28 cellular contexts compared by ENCODE assay signal in the genomic region with DNA sequence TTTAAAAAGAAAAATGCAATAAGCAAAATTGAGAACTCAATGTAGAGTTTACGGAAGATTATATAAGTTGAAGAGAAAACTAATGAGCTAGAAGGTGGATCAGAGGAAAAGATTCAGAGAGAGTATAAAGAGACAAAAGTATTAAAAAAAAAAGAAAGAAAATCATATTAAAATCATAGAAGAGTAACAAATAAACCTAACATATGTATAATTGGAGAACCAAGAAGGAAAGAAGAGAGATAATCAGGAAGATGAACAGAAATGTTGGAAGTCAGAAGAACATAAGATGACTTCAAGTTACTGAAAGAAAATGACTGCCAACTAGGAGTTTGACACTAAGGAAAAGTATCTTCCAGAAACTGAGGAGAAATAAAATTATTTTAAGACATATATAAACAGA. TPM values are rescaled to one million over a fixed set of nuclear protein-coding genes. Genes with fewer than 3 reads are reported as not detected.
DNase-seq lines count a peak whose midpoint lies in the region; ATAC-seq, FAIRE-seq and TF ChIP-seq lines count a peak whose summit lies in the region.
"Had no signal": no experiment of that assay in that cellular context is flagged by ENCODE, and none has a peak within 500 bp of the region (broad histone marks: within the 10 kb centered on the region; RNA-seq: fewer than 3 reads in every experiment).

No MANE protein-coding gene starts in this region.

- H3K9me3 ChIP-seq in K562 (replicated peaks; ENCODE audit: control insufficient read depth, insufficient read depth, low read depth, low read length) = 0 out of 2 replicates have a peak, but pooled peaks cover 3% of the 10 kb centered on the region
- H3K9me3 ChIP-seq: A549, SJSA1 had no signal

- no peak overlapping the region for H3K4me3 Mint-ChIP-seq in activated CD4-positive, alpha-beta memory T cell treated with anti-CD3 and anti-CD28 coated beads for 36 hours
- H3K4me3 Mint-ChIP-seq: CD8-positive, alpha-beta T cell; IgD-negative memory B cell had no signal

- BruUV-seq in K562 (replicated peaks; lab: Mats Ljungman, UMichigan) = no TSS peak

- POLR2A ChIA-PET in K562 (lab: Yijun Ruan, JAX) = no interaction called here
- POLR2A ChIA-PET in activated CD4-positive, alpha-beta memory T cell treated with anti-CD3 and anti-CD28 coated beads for 36 hours (lab: Charles Lee) = no interaction called here

- H3K9me3 Mint-ChIP-seq in activated CD4-positive, alpha-beta memory T cell treated with anti-CD3 and anti-CD28 coated beads for 36 hours = peaks cover 12% of the 10 kb centered on the region

- no peaks in the 10 kb centered on the region for H3K27me3 ChIP-seq in K562 (ENCODE audit: control insufficient read depth in 2 of 2, insufficient read depth in 2 of 2, low read length in 2 of 2)
- H3K27me3 ChIP-seq: SJSA1 had no signal

- in situ Hi-C loops in Caki2 (cut with HindIII; ENCODE audit: low pct_unique_long_range_greater_than_20kb, low sequenced_read_pairs) (no loop called here), K562 (cut with MboI) (no loop called here)

- H3K4me3 ChIP-seq in K562 (no peak overlapping the region), fibroblast of villous mesenchyme (ENCODE audit: low read depth, low read length) (no peak overlapping the region)
- H3K4me3 ChIP-seq: A549, PC-9, SJSA1 had no signal

- H3K9ac ChIP-seq in K562 (ENCODE audit: insufficient read depth in 1 of 2, low read depth in 2 of 2, low read length in 2 of 2) = no peak overlapping the region

- TF ChIP-seq EP300 in K562 (IDR thresholded peaks at IDR 0.05; ENCODE audit: low read length) = no peak

- no peak overlapping the region for H3K27ac ChIP-seq in K562 (ENCODE audit: extremely low read depth, low read depth, low read length)
- H3K27ac ChIP-seq: A549, HL-60, PC-9, SJSA1 had no signal

- WGBS in K562 (ENCODE audit: insufficient coverage, low coverage, missing lambda C conversion rate) = 92% methylated on average over 1 of the region's 1 CpG

- TF ChIP-seq POLR2A in K562 (conservative IDR thresholded peaks at IDR 0.05) = no peak

- ATAC-seq in K562 (no peak), GM21529 (IDR thresholded peaks at IDR 0.05; ENCODE audit: unreplicated experiment) (no peak)
- ATAC-seq: A549; CD8-positive, alpha-beta T cell; HCT116 had no signal

- H3K36me3 ChIP-seq in K562 (ENCODE audit: control insufficient read depth, insufficient read depth, low read length) = no peaks in the 10 kb centered on the region
- H3K36me3 ChIP-seq: SJSA1 had no signal

- H3K4me2 ChIP-seq in K562 (ENCODE audit: insufficient read depth, low read length) = no peak overlapping the region
- H3K4me2 ChIP-seq: A549, PC-9 had no signal

- intact Hi-C loops in K562 (cut with micrococcal nuclease) = no loop called here
- intact Hi-C loops in activated CD4-positive, alpha-beta memory T cell treated with anti-CD3 and anti-CD28 coated beads for 36 hours (cut with micrococcal nuclease) = no loop called here

- no peak for TF ChIP-seq RAD21 in K562 (CRISPR knock-in tag; conservative IDR thresholded peaks at IDR 0.05 in 1 of 2, IDR thresholded peaks at IDR 0.05 in 1 of 2)

- CTCF ChIA-PET in K562 (lab: Yijun Ruan, JAX; ENCODE audit: low intra/inter-chr PET ratio) = no interaction called here
- CTCF ChIA-PET in activated CD4-positive, alpha-beta memory T cell treated with anti-CD3 and anti-CD28 coated beads for 36 hours (lab: Charles Lee) = interaction anchor here (1.0 kb wide), 1 partner anchor 14 kb away, joined by 3 read pairs; no protein-coding TSS in a partner anchor

- H3K79me2 ChIP-seq in K562 (ENCODE audit: control insufficient read depth, insufficient read depth, low read length) = no peaks in the 10 kb centered on the region

- H3K36me3 Mint-ChIP-seq in activated CD4-positive, alpha-beta memory T cell treated with anti-CD3 and anti-CD28 coated beads for 36 hours = peaks cover 4% of the 10 kb centered on the region

- no peak overlapping the region for H2AFZ ChIP-seq in K562 (ENCODE audit: low read depth, low read length)
- H2AFZ ChIP-seq: PC-9 had no signal

- no peaks in the 10 kb centered on the region for H3K4me1 ChIP-seq in K562 (replicated peaks in 1 of 2; ENCODE audit: control insufficient read depth in 2 of 2, insufficient read depth in 2 of 2, low read length in 2 of 2)
- H3K4me1 ChIP-seq: A549, Caco-2, SJSA1 had no signal

- H3K4me1 Mint-ChIP-seq in activated CD4-positive, alpha-beta memory T cell treated with anti-CD3 and anti-CD28 coated beads for 36 hours (ENCODE audit: low read depth) = no peaks in the 10 kb centered on the region
- H3K4me1 Mint-ChIP-seq: IgD-negative memory B cell had no signal

- no peaks in the 10 kb centered on the region for H3K27me3 Mint-ChIP-seq in activated CD4-positive, alpha-beta memory T cell treated with anti-CD3 and anti-CD28 coated beads for 36 hours
- H3K27me3 Mint-ChIP-seq: IgD-negative memory B cell had no signal

- TF ChIP-seq CTCF in K562 (IDR thresholded peaks at IDR 0.05 in 2 of 3, conservative IDR thresholded peaks at IDR 0.05 in 1 of 3; ENCODE audit: insufficient read depth in 2 of 3, low read depth in 1 of 3, low read length in 3 of 3) = no peak
- no peak for TF ChIP-seq CTCF in fibroblast of villous mesenchyme (IDR thresholded peaks at IDR 0.05; ENCODE audit: insufficient read depth, low read depth, low read length)
- no peak for TF ChIP-seq CTCF in GM20000 (IDR thresholded peaks at IDR 0.05; ENCODE audit: extremely low read depth, missing control alignments)

- FAIRE-seq in G401.6 (lab: Jason Lieb, UNC) (peak; percentile 66), K562 (lab: Jason Lieb, UNC) (no peak)
- FAIRE-seq: A549 had no signal

- H4K20me1 ChIP-seq in K562 (replicated peaks; ENCODE audit: control insufficient read depth, insufficient read depth, low read length) = no peaks in the 10 kb centered on the region

- no peak overlapping the region for H3K27ac Mint-ChIP-seq in activated CD4-positive, alpha-beta memory T cell treated with anti-CD3 and anti-CD28 coated beads for 36 hours
- H3K27ac Mint-ChIP-seq: CD8-positive, alpha-beta T cell; IgD-negative memory B cell had no signal

- H3K9me1 ChIP-seq in K562 (ENCODE audit: control insufficient read depth, insufficient read depth, low read length) = no peaks in the 10 kb centered on the region

- DNase-seq in Caki2 (ENCODE audit: low read depth) (peak; percentile 8), K562 (ENCODE audit: extremely low read depth in 1 of 4, low spot score in 3 of 4) (no peak), fibroblast of villous mesenchyme (ENCODE audit: low read depth) (peak; percentile 33), HK-2 (ENCODE audit: unreplicated experiment) (no peak), GM20000 (ENCODE audit: low spot score) (no peak)
- no peak for DNase-seq in activated CD4-positive, alpha-beta memory T cell treated with anti-CD3 and anti-CD28 coated beads for 36 hours
- DNase-seq: AML-193; C1 segment of cervical spinal cord; Caco-2; CD8-positive, alpha-beta T cell; MV-4-11; NCI-H1105; NCI-H1436 treated with DMSO at 0.1 percent for 48 hours; NCI-H1930; NCI-H2107; NCI-H524 treated with DMSO at 0.1 percent for 48 hours; NCI-H774; PC-9; Right ventricle myocardium superior; RPMI8226; T-helper 1 cell had no signal

TF ChIP-seq in K562, 482 proteins besides CTCF, POLR2A, EP300 and RAD21 (continues in another document):
- TF ChIP-seq NCOA6 (IDR thresholded peaks at IDR 0.05) = no peak
- peak; percentile 34 to 73; a peak in 3 of 4 replicates for TF ChIP-seq TRIM24 (IDR thresholded peaks at IDR 0.05)
- TF ChIP-seq, protein P1, sequence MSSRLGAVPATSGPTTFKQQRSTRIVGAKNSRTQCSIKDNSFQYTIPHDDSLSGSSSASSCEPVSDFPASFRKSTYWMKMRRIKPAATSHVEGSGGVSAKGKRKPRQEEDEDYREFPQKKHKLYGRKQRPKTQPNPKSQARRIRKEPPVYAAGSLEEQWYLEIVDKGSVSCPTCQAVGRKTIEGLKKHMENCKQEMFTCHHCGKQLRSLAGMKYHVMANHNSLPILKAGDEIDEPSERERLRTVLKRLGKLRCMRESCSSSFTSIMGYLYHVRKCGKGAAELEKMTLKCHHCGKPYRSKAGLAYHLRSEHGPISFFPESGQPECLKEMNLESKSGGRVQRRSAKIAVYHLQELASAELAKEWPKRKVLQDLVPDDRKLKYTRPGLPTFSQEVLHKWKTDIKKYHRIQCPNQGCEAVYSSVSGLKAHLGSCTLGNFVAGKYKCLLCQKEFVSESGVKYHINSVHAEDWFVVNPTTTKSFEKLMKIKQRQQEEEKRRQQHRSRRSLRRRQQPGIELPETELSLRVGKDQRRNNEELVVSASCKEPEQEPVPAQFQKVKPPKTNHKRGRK (tag; IDR thresholded peaks at IDR 0.05) = 0 out of 2 replicates have a peak, but pooled peaks have one; percentile 39
- TF ChIP-seq IRF2 (CRISPR knock-in tag; IDR thresholded peaks at IDR 0.05) = no peak
- no peak for TF ChIP-seq MTF1 (CRISPR knock-in tag; IDR thresholded peaks at IDR 0.05; ENCODE audit: borderline replicate concordance)
- no peak for TF ChIP-seq ZNF12 (CRISPR knock-in tag; IDR thresholded peaks at IDR 0.05)
- no peak for TF ChIP-seq YY1 (IDR thresholded peaks at IDR 0.05; ENCODE audit: borderline replicate concordance in 1 of 3, control insufficient read depth in 1 of 3, extremely low read depth in 1 of 3, insufficient read depth in 3 of 3, insufficient read length in 1 of 3, insufficient replicate concordance in 2 of 3, low read depth in 1 of 3, low read length in 2 of 3)
- no peak for TF ChIP-seq STAT5A (IDR thresholded peaks at IDR 0.05; ENCODE audit: borderline replicate concordance, low read length)

RNA-seq across cellular contexts. Expression of a gene that starts 34.3 kb away (rescaled TPM):
- 3.6 and 8.3 TPM in 2 replicates for total RNA-seq in Caki2 (2014; rRNA removed; shearing (Covaris generic); ENCODE audit: low replicate concordance)
- total RNA-seq in K562 (2011; cell fraction: chromatin; rRNA removed; ENCODE audit: low replicate concordance) = 163 and 271 TPM in 2 replicates
- 73.4 and 76.1 TPM in 2 replicates for total RNA-seq in K562 (2011; cell fraction: nucleolus; rRNA removed)
- 102 and 117 TPM in 2 replicates for total RNA-seq in K562 (2011; cell fraction: nucleoplasm; rRNA removed)
- 39.1 and 50.5 TPM in 2 replicates for total RNA-seq in K562 (2014; rRNA removed)
- 75.4 and 103 TPM in 2 replicates for total RNA-seq in K562 (2014; rRNA removed; fragmentation: Illumina TruSeq; extraction: Trizol)
- total RNA-seq in K562 (2015; rRNA removed; fragmentation: Illumina TruSeq; extraction: Trizol) = 60.3 and 61.8 TPM in 2 replicates
- 68.1 and 83.8 TPM in 2 replicates for total RNA-seq in K562 (2021)
- 51.7 and 79.1 TPM in 2 replicates for polyA plus RNA-seq in K562 (2011; rRNA removed)
- 10.2 and 18.4 TPM in 2 replicates for polyA plus RNA-seq in K562 (2011; cell fraction: cytosol; rRNA removed)
- 42.2 and 47.3 TPM in 2 replicates for polyA plus RNA-seq in K562 (2011; cell fraction: nucleus; rRNA removed)
- polyA plus RNA-seq in K562 (2012) = 69.7 and 118 TPM in 2 replicates
- 62.5 and 71.0 TPM in 2 replicates for polyA plus RNA-seq in K562 (2014; fragmentation: Illumina TruSeq; extraction: Trizol)
- 10 to 100 TPM; 10.1 to 26.6 TPM for polyA plus RNA-seq in K562 (2014; fragmentation: Nextera tagmentation; extraction: Ambion mirVana)
- 34.8 and 37.4 TPM in 2 replicates for polyA plus RNA-seq in K562 (2014; rRNA removed)
- polyA minus RNA-seq in K562 (2011; rRNA and poly(A)+ RNA removed) = 139 and 146 TPM in 2 replicates
- 33.9 and 51.2 TPM in 2 replicates for polyA minus RNA-seq in K562 (2011; cell fraction: cytosol; rRNA and poly(A)+ RNA removed)
- polyA minus RNA-seq in K562 (2011; cell fraction: nucleus; rRNA and poly(A)+ RNA removed) = 92.2 and 147 TPM in 2 replicates
- total RNA-seq in fibroblast of villous mesenchyme = 105 and 107 TPM in 2 replicates
- total RNA-seq in activated CD4-positive, alpha-beta memory T cell treated with anti-CD3 and anti-CD28 coated beads for 36 hours = 10 to 100 TPM; 12.6 to 14.4 TPM

Comparison
In these comparisons a context has a peak if more than half of its experiments do, and no peak if none do; other contexts are left out.
1. DNase-seq: peak in Caki2 (single experiment) and fibroblast of villous mesenchyme (single experiment); none in K562 (0 of 4), HK-2 (single experiment), GM20000 (single experiment) and activated CD4-positive, alpha-beta memory T cell treated with anti-CD3 and anti-CD28 coated beads for 36 hours (single experiment).